8 cellular contexts compared by ENCODE assay signal in genomic region chr19:39445258-39446071, GRCh38. TPM values are rescaled to one million over a fixed set of nuclear protein-coding genes. Genes with fewer than 3 reads are reported as not detected.
DNase-seq lines count a peak whose midpoint lies in the region; ATAC-seq and TF ChIP-seq lines count a peak whose summit lies in the region.

TSS of gene SUPT5H (plus strand) at chr19:39445582. CDS start at chr19:39445891, 309 bp downstream.

- peak within 1 kb of the TSS; percentile 89 for H4K8ac ChIP-seq in trophoblast cell (ENCODE audit: low read depth, low read length)

- peaks cover 4% of the 10 kb centered on the region for H3K4me1 ChIP-seq in cardiac muscle cell (ENCODE audit: low read depth)
- peaks cover 8 to 16% of the 10 kb centered on the region in 2 experiments for H3K4me1 ChIP-seq in trophoblast cell (ENCODE audit: control insufficient read depth in 1 of 2, insufficient read depth in 2 of 2, low read length in 2 of 2)
- H3K4me1 ChIP-seq in transverse colon = peaks cover 13 to 42% (median 27%) of the 10 kb centered on the region in 4 donors

- peak within 1 kb of the TSS; percentile 99 for H3K4me3 Mint-ChIP-seq in activated naive CD8-positive, alpha-beta T cell treated with anti-CD3 and anti-CD28 coated beads, Interleukin-2, amount 50 U/mL, for 24 hours

- H3K9me3 ChIP-seq in cardiac muscle cell (ENCODE audit: low read depth) (no peaks in the 10 kb centered on the region), trophoblast cell (ENCODE audit: insufficient read depth, low read depth, low read length) (no peaks in the 10 kb centered on the region), transverse colon (no peaks in the 10 kb centered on the region)

- TF ChIP-seq CTCF in GM12864 (IDR thresholded peaks at IDR 0.05; ENCODE audit: low read depth, low read length, missing control alignments) (no peak), cardiac muscle cell (IDR thresholded peaks at IDR 0.05; ENCODE audit: low read depth, low read length) (no peak), transverse colon (IDR thresholded peaks at IDR 0.05) (no peak)

- no peaks in the 10 kb centered on the region for H3K27me3 Mint-ChIP-seq in activated naive CD8-positive, alpha-beta T cell treated with anti-CD3 and anti-CD28 coated beads, Interleukin-2, amount 50 U/mL, for 24 hours

- peak within 1 kb of the TSS; percentile 93 for H2AK5ac ChIP-seq in trophoblast cell (ENCODE audit: low read length)

- H3K9ac ChIP-seq in trophoblast cell (ENCODE audit: low read length) = peak within 1 kb of the TSS; percentile 90

- peak within 1 kb of the TSS; percentile 92 for H3K18ac ChIP-seq in trophoblast cell (ENCODE audit: low read length)

- in situ Hi-C loops in transverse colon (cut with MboI; ENCODE audit: low pct_ligation_motif_present in 1 of 4, low pct_unique_long_range_greater_than_20kb in 1 of 4, low sequenced_read_pairs in 3 of 4) = loop anchor here in 2 of 4 donors (10.0 to 25.0 kb wide), 2 partner anchors 89 to 92 kb away; partner anchors contain the start of genes EID2B (in 2 of the 2) and EID2 (in 1 of the 2)

- H3K79me2 ChIP-seq in trophoblast cell (ENCODE audit: control insufficient read depth, insufficient read depth, low read length, poor library complexity) = peaks cover 30% of the 10 kb centered on the region

- intact Hi-C loops in transverse colon (cut with DNase I; ENCODE audit: low total_unique reads) = no loop called here

- WGBS in trophoblast cell (ENCODE audit: extremely low coverage, insufficient coverage, insufficient read length) = no CpG with 5 or more reads among the region's 65 CpGs
- 0% methylated on average over 65 of the region's 65 CpGs; no CpG with 5 or more reads in 1 of the 2 donors for WGBS in transverse colon (ENCODE audit: low coverage in 1 of 2), 2 donors

- no peak within 1 kb of the TSS for H2BK12ac ChIP-seq in trophoblast cell (ENCODE audit: low read length)

- peak within 1 kb of the TSS; percentile 50 for H2BK5ac ChIP-seq in trophoblast cell (ENCODE audit: low read depth, low read length, poor library complexity)

- H4K12ac ChIP-seq in trophoblast cell (ENCODE audit: low read depth, low read length) = peak within 1 kb of the TSS; percentile 75

- H3K27ac ChIP-seq in cardiac muscle cell (peak within 1 kb of the TSS; percentile 91), trophoblast cell (ENCODE audit: low read depth, low read length) (peak within 1 kb of the TSS; percentile 57), transverse colon (peak within 1 kb of the TSS; percentile 88 to 98 (median 96))

- H3K36me3 Mint-ChIP-seq in activated naive CD8-positive, alpha-beta T cell treated with anti-CD3 and anti-CD28 coated beads, Interleukin-2, amount 50 U/mL, for 24 hours (ENCODE audit: low read depth) = peaks cover 45% of the 10 kb centered on the region

- H2AFZ ChIP-seq in trophoblast cell (ENCODE audit: insufficient read depth, low read length, poor library complexity) = peak within 1 kb of the TSS; percentile 68

- no peak for TF ChIP-seq EP300 in transverse colon (IDR thresholded peaks at IDR 0.05; ENCODE audit: low read depth)

- H3K27me3 ChIP-seq in cardiac muscle cell = no peaks in the 10 kb centered on the region
- H3K27me3 ChIP-seq in trophoblast cell (ENCODE audit: insufficient read depth, low read length) = no peaks in the 10 kb centered on the region
- no peaks in the 10 kb centered on the region for H3K27me3 ChIP-seq in transverse colon

- peak within 1 kb of the TSS; percentile 94 for H3K14ac ChIP-seq in trophoblast cell (ENCODE audit: low read length)

- peak within 1 kb of the TSS; percentile 79 for H3K4me2 ChIP-seq in trophoblast cell (ENCODE audit: low read length)

- H3K23ac ChIP-seq in trophoblast cell (ENCODE audit: low read length) = no peak within 1 kb of the TSS

- peak within 1 kb of the TSS; percentile 71 for H4K91ac ChIP-seq in trophoblast cell (ENCODE audit: low read depth, low read length)

- peak within 1 kb of the TSS; percentile 82 for H2BK120ac ChIP-seq in trophoblast cell (ENCODE audit: insufficient read depth, low read length, poor library complexity)

- no peaks in the 10 kb centered on the region for H3K36me3 ChIP-seq in cardiac muscle cell
- peaks cover 5 to 8% of the 10 kb centered on the region in 2 experiments for H3K36me3 ChIP-seq in trophoblast cell (ENCODE audit: control insufficient read depth in 1 of 2, insufficient read depth in 2 of 2, low read length in 2 of 2)
- no peaks in the 10 kb centered on the region for H3K36me3 ChIP-seq in transverse colon

- H3K27ac Mint-ChIP-seq in activated naive CD8-positive, alpha-beta T cell treated with anti-CD3 and anti-CD28 coated beads, Interleukin-2, amount 50 U/mL, for 24 hours = peak within 1 kb of the TSS; percentile 99

- H3K4me3 ChIP-seq in GM12864 (ENCODE audit: low read depth, low read length) = peak within 1 kb of the TSS; percentile 94
- peak within 1 kb of the TSS; percentile 83 for H3K4me3 ChIP-seq in cardiac muscle cell
- peak within 1 kb of the TSS; percentile 95 for H3K4me3 ChIP-seq in trophoblast cell (ENCODE audit: low read depth, low read length)
- peak within 1 kb of the TSS; percentile 61 to 95 (median 94) for H3K4me3 ChIP-seq in transverse colon

- peaks cover 9% of the 10 kb centered on the region for H3K79me1 ChIP-seq in trophoblast cell (ENCODE audit: low read length)

- peak; percentile 83 for ATAC-seq in HG02763 (IDR thresholded peaks at IDR 0.05; ENCODE audit: unreplicated experiment)
- ATAC-seq in activated naive CD8-positive, alpha-beta T cell treated with anti-CD3 and anti-CD28 coated beads, Interleukin-2, amount 50 U/mL, for 24 hours = peak; percentile 93

- H3K4ac ChIP-seq in trophoblast cell (ENCODE audit: low read depth, low read length) = peak within 1 kb of the TSS; percentile 97

- H3K4me1 Mint-ChIP-seq in activated naive CD8-positive, alpha-beta T cell treated with anti-CD3 and anti-CD28 coated beads, Interleukin-2, amount 50 U/mL, for 24 hours = peaks cover 57% of the 10 kb centered on the region

- peak; percentile 98 for DNase-seq in GM12864 (ENCODE audit: low read depth)
- DNase-seq in NCI-H1417 treated with DMSO at 0.1 percent for 48 hours (lab: John Stamatoyannopoulos, UW) = peak; percentile 57
- peak; percentile 99 for DNase-seq in SW480 (ENCODE audit: low spot score)
- DNase-seq in activated naive CD8-positive, alpha-beta T cell treated with anti-CD3 and anti-CD28 coated beads, Interleukin-2, amount 50 U/mL, for 24 hours = peak; percentile 96
- DNase-seq in cardiac muscle cell (ENCODE audit: low read depth in 1 of 2, low spot score in 1 of 2) = peak; percentile 98
- peak; percentile 99 to 100 for DNase-seq in trophoblast cell
- DNase-seq in transverse colon = peak; percentile 98

- peak; percentile 96 for TF ChIP-seq POLR2A in transverse colon (IDR thresholded peaks at IDR 0.05)

- H3K9me3 Mint-ChIP-seq in activated naive CD8-positive, alpha-beta T cell treated with anti-CD3 and anti-CD28 coated beads, Interleukin-2, amount 50 U/mL, for 24 hours = no peaks in the 10 kb centered on the region

RNA-seq across cellular contexts. Expression of gene SUPT5H, which starts in this region (rescaled TPM):
- total RNA-seq in cardiac muscle cell (106 and 156 TPM in 2 replicates), transverse colon (100 to 1,000 TPM in 3 of 4 donors, 10 to 100 TPM in 1; 97.1 to 161 (median 125) TPM)
- polyA plus RNA-seq in cardiac muscle cell = 145 and 185 TPM in 2 replicates
- polyA plus RNA-seq in trophoblast cell (2013) = 139 and 147 TPM in 2 replicates

Comparison
In these comparisons a context has a peak if more than half of its experiments do, and no peak if none do; other contexts are left out.
1. Peak in every context shown above with its lines: DNase-seq, ATAC-seq, H3K4me3 ChIP-seq and H3K27ac ChIP-seq.